8 cellular contexts compared by ENCODE assay signal in genomic region chr19:45793178-45793564, GRCh38. TPM values are rescaled to one million over a fixed set of nuclear protein-coding genes. Genes with fewer than 3 reads are reported as not detected.
DNase-seq lines count a peak whose midpoint lies in the region; ATAC-seq and TF ChIP-seq lines count a peak whose summit lies in the region.

No MANE protein-coding gene starts in this region.

- peak overlapping the region; percentile 62 for H3K27ac Mint-ChIP-seq in T-helper 2 cell treated with Interferon-gamma antibody and Interleukin-4, amounts not matched to agents 5 μg/mL and 100 μg/mL, for 36 hours
- peak overlapping the region; percentile 68 to 71 for H3K27ac Mint-ChIP-seq in T-cell

- peaks cover 26% of the 10 kb centered on the region for H3K4me1 Mint-ChIP-seq in T-helper 2 cell treated with Interferon-gamma antibody and Interleukin-4, amounts not matched to agents 5 μg/mL and 100 μg/mL, for 36 hours (ENCODE audit: low read depth)
- peaks cover 31 to 51% (median 42%) of the 10 kb centered on the region in 3 donors for H3K4me1 Mint-ChIP-seq in T-cell

- 40 to 51% (median 48%) methylated on average over 3 of the region's 3 CpGs for WGBS in spleen, 5 donors

- peaks cover 18 to 41% (median 30%) of the 10 kb centered on the region in 6 donors for H3K4me1 ChIP-seq in spleen

- CTCF ChIA-PET in T-cell (lab: Charles Lee) = interaction anchor here in 1 of 2 donors (0.7 to 1.9 kb wide), 4 partner anchors 14 to 919 kb away, joined by 3 to 19 read pairs (median 4); partner anchors contain the start of gene SIX5

- H3K4me3 ChIP-seq in fibroblast of pulmonary artery (replicated peaks; ENCODE audit: low read depth, low read length) = peak overlapping the region; percentile 13
- H3K4me3 ChIP-seq in spleen = peak overlapping the region in 7 of 8 donors; percentile 60 to 88 (median 70)

- H3K4me3 Mint-ChIP-seq in T-helper 2 cell treated with Interferon-gamma antibody and Interleukin-4, amounts not matched to agents 5 μg/mL and 100 μg/mL, for 36 hours = peak overlapping the region; percentile 78
- peak overlapping the region; percentile 73 to 85 (median 80) for H3K4me3 Mint-ChIP-seq in T-cell

- H3K36me3 Mint-ChIP-seq in T-helper 2 cell treated with Interferon-gamma antibody and Interleukin-4, amounts not matched to agents 5 μg/mL and 100 μg/mL, for 36 hours (ENCODE audit: low read depth) = peaks cover 20% of the 10 kb centered on the region
- peaks cover 14% of the 10 kb centered on the region for H3K36me3 Mint-ChIP-seq in T-cell

- no peak for TF ChIP-seq CTCF in fibroblast of pulmonary artery (IDR thresholded peaks at IDR 0.05; ENCODE audit: low read length, missing control alignments)
- TF ChIP-seq CTCF in spleen (IDR thresholded peaks at IDR 0.05 in 8 of 11, conservative IDR thresholded peaks at IDR 0.05 in 3 of 11) = no peak

- peak overlapping the region in 4 of 8 donors; percentile 35 to 91 (median 84) for H3K27ac ChIP-seq in spleen

- no peaks in the 10 kb centered on the region for H3K9me3 ChIP-seq in spleen

- H3K27me3 Mint-ChIP-seq in T-helper 2 cell treated with Interferon-gamma antibody and Interleukin-4, amounts not matched to agents 5 μg/mL and 100 μg/mL, for 36 hours (ENCODE audit: low read depth) = peaks cover 47% of the 10 kb centered on the region
- H3K27me3 Mint-ChIP-seq in T-cell = peaks cover 15 to 39% of the 10 kb centered on the region in 2 donors

- DNase-seq in T-helper 2 cell treated with Interferon-gamma antibody and Interleukin-4, amounts not matched to agents 5 μg/mL and 100 μg/mL, for 36 hours (ENCODE audit: low spot score) = no peak
- DNase-seq in T-helper 2 cell = no peak
- no peak for DNase-seq in T-cell
- DNase-seq in fibroblast of pulmonary artery (ENCODE audit: low read depth) = no peak
- DNase-seq in spleen = no peak
- no peak for DNase-seq in NCI-H1092 (lab: John Stamatoyannopoulos, UW)
- no peak for DNase-seq in erythroblast (lab: John Stamatoyannopoulos, UW)

- peaks cover 0 to 28% (median 24%) of the 10 kb centered on the region in 6 donors for H3K36me3 ChIP-seq in spleen

- no peak for TF ChIP-seq POLR2A in spleen (IDR thresholded peaks at IDR 0.05)
- TF ChIP-seq POLR2A in erythroblast (IDR thresholded peaks at IDR 0.05; ENCODE audit: low read length) = no peak

- ATAC-seq in T-cell (replicated peaks in 1 of 4) (no peak), GM18867 (IDR thresholded peaks at IDR 0.05; ENCODE audit: unreplicated experiment) (no peak)

- POLR2A ChIA-PET in T-cell (lab: Charles Lee) = interaction anchor here (0.7 to 1.0 kb wide), 2 partner anchors 13 to 23 kb away, joined by 4 to 7 read pairs; no protein-coding TSS in a partner anchor

- H3K9me3 Mint-ChIP-seq in T-helper 2 cell treated with Interferon-gamma antibody and Interleukin-4, amounts not matched to agents 5 μg/mL and 100 μg/mL, for 36 hours = no peaks in the 10 kb centered on the region
- no peaks in the 10 kb centered on the region for H3K9me3 Mint-ChIP-seq in T-cell

- intact Hi-C loops in spleen (cut with DNase I; ENCODE audit: low total_unique reads) = no loop called here

- H3K27me3 ChIP-seq in spleen (replicated peaks in 1 of 7) = peaks cover 0 to 76% (median 4%) of the 10 kb centered on the region in 7 donors

RNA-seq across cellular contexts. Expression of gene DMWD, which starts 0.5 kb away (rescaled TPM):
- total RNA-seq in T-cell (10 to 100 TPM; 28.4 to 53.3 (median 44.6) TPM), spleen (10 to 100 TPM; 35.1 to 57.0 (median 48.4) TPM)
- polyA plus RNA-seq in spleen = 10 to 100 TPM in 1 of 3 donors, 1 to 10 TPM in 2; 6.4 to 36.1 (median 6.7) TPM

RNA-seq across cellular contexts. Expression of gene DMPK, which starts 10.9 kb away (rescaled TPM):
- 10 to 100 TPM; 31.4 to 46.4 (median 36.9) TPM for total RNA-seq in T-cell
- total RNA-seq in spleen = 10 to 100 TPM; 22.2 to 54.6 (median 32.7) TPM
- polyA plus RNA-seq in spleen = 100 to 1,000 TPM in 1 of 3 donors, 10 to 100 TPM in 2; 17.9 to 147 (median 38.1) TPM

RNA-seq across cellular contexts. Expression of gene RSPH6A, which starts 21.9 kb away (rescaled TPM):
- under 1 TPM; 0.20 to 0.47 (median 0.38) TPM for total RNA-seq in T-cell
- under 1 TPM in 3 of 7 donors, not detected in 4; 0.19 to 0.41 (median 0.33) TPM for total RNA-seq in spleen
- under 1 TPM in 1 of 3 donors, not detected in 2; 0.13 TPM for polyA plus RNA-seq in spleen

RNA-seq across cellular contexts. Expression of gene SIX5, which starts 24.1 kb away (rescaled TPM):
- total RNA-seq in T-cell = 1 to 10 TPM in 3 of 5 donors, under 1 TPM in 2; 0.89 to 2.1 (median 1.3) TPM
- 10 to 100 TPM in 2 of 7 donors, 1 to 10 TPM in 5; 6.5 to 13.2 (median 8.5) TPM for total RNA-seq in spleen
- 1 to 10 TPM; 4.4 to 8.9 (median 5.2) TPM for polyA plus RNA-seq in spleen

RNA-seq across cellular contexts. Expression of gene MEIOSIN, which starts 59.9 kb away (rescaled TPM):
- total RNA-seq in T-cell (not detected), spleen (not detected)
- polyA plus RNA-seq in spleen = under 1 TPM in 1 of 3 donors, not detected in 2; 0.02 TPM
